8 cellular contexts compared by ENCODE assay signal in genomic region chr5:173329370-173330150, GRCh38. TPM values are rescaled to one million over a fixed set of nuclear protein-coding genes. Genes with fewer than 3 reads are reported as not detected.
DNase-seq lines count a peak whose midpoint lies in the region; ATAC-seq and TF ChIP-seq lines count a peak whose summit lies in the region.

No MANE protein-coding gene starts in this region.

- H3K4me1 Mint-ChIP-seq in T-helper 2 cell treated with Interferon-gamma antibody and Interleukin-4, amounts not matched to agents 5 μg/mL and 100 μg/mL, for 36 hours (ENCODE audit: low read depth) = peaks cover 50% of the 10 kb centered on the region

- H2AFZ ChIP-seq in smooth muscle cell (ENCODE audit: low read depth) = peak overlapping the region; percentile 72

- peaks cover 17% of the 10 kb centered on the region for H3K36me3 Mint-ChIP-seq in T-helper 2 cell treated with Interferon-gamma antibody and Interleukin-4, amounts not matched to agents 5 μg/mL and 100 μg/mL, for 36 hours (ENCODE audit: low read depth)

- H3F3A ChIP-seq in smooth muscle cell (ENCODE audit: low read depth) = peaks cover 11% of the 10 kb centered on the region

- H3K27ac Mint-ChIP-seq in T-helper 2 cell treated with Interferon-gamma antibody and Interleukin-4, amounts not matched to agents 5 μg/mL and 100 μg/mL, for 36 hours = peak overlapping the region; percentile 88

- H4K20me1 ChIP-seq in smooth muscle cell (ENCODE audit: low read depth) = peaks cover 12% of the 10 kb centered on the region

- H3K4me1 ChIP-seq in smooth muscle cell (ENCODE audit: low read depth) = peaks cover 23% of the 10 kb centered on the region

- no peaks in the 10 kb centered on the region for H3K36me3 ChIP-seq in smooth muscle cell (ENCODE audit: low read depth)

- no peak for TF ChIP-seq CTCF in fibroblast of villous mesenchyme (IDR thresholded peaks at IDR 0.05; ENCODE audit: insufficient read depth, low read depth, low read length)
- peak; percentile 6 for TF ChIP-seq CTCF in smooth muscle cell (IDR thresholded peaks at IDR 0.05; ENCODE audit: borderline replicate concordance, insufficient read depth, poor library complexity, severe bottlenecking)

- no peaks in the 10 kb centered on the region for H3K9me3 Mint-ChIP-seq in T-helper 2 cell treated with Interferon-gamma antibody and Interleukin-4, amounts not matched to agents 5 μg/mL and 100 μg/mL, for 36 hours

- WGBS in smooth muscle cell (ENCODE audit: low lambda C conversion rate) = 2% methylated on average over 40 of the region's 76 CpGs

- no peaks in the 10 kb centered on the region for H3K9me3 ChIP-seq in smooth muscle cell (replicated peaks; ENCODE audit: low read depth)

- peak; percentile 40 for ATAC-seq in HG03139 (IDR thresholded peaks at IDR 0.05; ENCODE audit: unreplicated experiment)
- no peak for ATAC-seq in GM21526 (IDR thresholded peaks at IDR 0.05; ENCODE audit: low FRiP score, unreplicated experiment)

- peak overlapping the region; percentile 86 for H3K27ac ChIP-seq in smooth muscle cell (ENCODE audit: low read depth)

- H3K4me3 ChIP-seq in fibroblast of villous mesenchyme (ENCODE audit: low read depth, low read length) (peak overlapping the region; percentile 83), smooth muscle cell (peak overlapping the region; percentile 56)

- H3K27me3 ChIP-seq in smooth muscle cell (ENCODE audit: low read depth) = no peaks in the 10 kb centered on the region

- H3K4me3 Mint-ChIP-seq in T-helper 2 cell treated with Interferon-gamma antibody and Interleukin-4, amounts not matched to agents 5 μg/mL and 100 μg/mL, for 36 hours = peak overlapping the region; percentile 98

- H3K9ac ChIP-seq in smooth muscle cell (ENCODE audit: low read depth) = peak overlapping the region; percentile 78

- peaks cover 5% of the 10 kb centered on the region for H3K27me3 Mint-ChIP-seq in T-helper 2 cell treated with Interferon-gamma antibody and Interleukin-4, amounts not matched to agents 5 μg/mL and 100 μg/mL, for 36 hours (ENCODE audit: low read depth)

- H3K4me2 ChIP-seq in smooth muscle cell = peak overlapping the region; percentile 92

- peak; percentile 40 to 70 for DNase-seq in NCI-H526 (lab: John Stamatoyannopoulos, UW)
- DNase-seq in NCI-H526 treated with DMSO at 0.1 percent for 48 hours (lab: John Stamatoyannopoulos, UW) = no peak
- DNase-seq in T-helper 2 cell treated with Interferon-gamma antibody and Interleukin-4, amounts not matched to agents 5 μg/mL and 100 μg/mL, for 36 hours (ENCODE audit: low spot score) = peak; percentile 52
- DNase-seq in fibroblast of villous mesenchyme (ENCODE audit: low read depth) = peak; percentile 38
- DNase-seq in smooth muscle cell (lab: John Stamatoyannopoulos, UW; ENCODE audit: unreplicated experiment) = peak; percentile 37
- no peak for DNase-seq in occipital lobe (lab: John Stamatoyannopoulos, UW)

- H3K79me2 ChIP-seq in smooth muscle cell (ENCODE audit: low read depth) = peaks cover 32% of the 10 kb centered on the region

RNA-seq across cellular contexts. Expression of gene STC2, which starts 1.3 kb away (rescaled TPM):
- 157 and 195 TPM in 2 replicates for total RNA-seq in fibroblast of villous mesenchyme
- total RNA-seq in smooth muscle cell = 75.4 and 83.4 TPM in 2 replicates
- polyA plus RNA-seq in smooth muscle cell = 54.3 and 90.2 TPM in 2 replicates
- total RNA-seq in occipital lobe = 0.31 TPM

Comparison
In these comparisons a context has a peak if more than half of its experiments do, and no peak if none do; other contexts are left out.
1. DNase-seq: peak in NCI-H526 (2 of 2), T-helper 2 cell treated with Interferon-gamma antibody and Interleukin-4, amounts not matched to agents 5 μg/mL and 100 μg/mL, for 36 hours (single experiment), fibroblast of villous mesenchyme (single experiment) and smooth muscle cell (single experiment); none in NCI-H526 treated with DMSO at 0.1 percent for 48 hours (single experiment) and occipital lobe (single experiment).
2. RNA of gene STC2, which starts 1.3 kb away (total RNA-seq): 157 to 195 TPM in fibroblast of villous mesenchyme and 75.4 to 83.4 TPM in smooth muscle cell; 0.31 TPM in occipital lobe (single experiment); every median in the first group is over 10 times any median in the second.